15 cellular contexts compared by ENCODE assay signal in the genomic region with DNA sequence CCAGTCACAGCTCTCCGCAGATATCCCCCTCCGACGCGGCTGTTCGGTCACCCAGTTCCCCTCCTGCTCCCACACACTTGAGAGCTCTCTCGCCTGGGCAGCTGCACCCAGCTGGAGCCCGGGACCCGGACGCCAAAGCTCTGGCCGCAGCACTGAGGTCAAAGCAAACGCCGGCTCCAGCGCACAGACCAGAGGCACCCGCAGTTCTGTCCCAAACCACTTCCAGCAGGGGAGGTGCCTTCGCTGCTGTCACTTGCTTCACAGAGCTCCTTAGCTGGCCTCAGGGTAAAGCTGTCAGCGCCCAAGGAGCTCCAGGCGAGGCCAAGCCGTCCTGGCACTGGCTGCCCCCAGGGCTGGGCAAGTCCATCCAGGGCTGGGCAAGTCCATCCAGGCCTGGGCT. TPM values are rescaled to one million over a fixed set of nuclear protein-coding genes. Genes with fewer than 3 reads are reported as not detected.
DNase-seq lines count a peak whose midpoint lies in the region; ATAC-seq, FAIRE-seq and TF ChIP-seq lines count a peak whose summit lies in the region.
"Had no signal": no experiment of that assay in that cellular context is flagged by ENCODE, and none has a peak within 500 bp of the region (broad histone marks: within the 10 kb centered on the region; RNA-seq: fewer than 3 reads in every experiment).

No MANE protein-coding gene starts in this region.

- POLR2A ChIA-PET in activated CD8-positive, alpha-beta T cell treated with anti-CD3 and anti-CD28 coated beads, Interleukin-2, amount 10 ng/mL, durations not matched to agents 7 days and 5 days (lab: Charles Lee): no interaction called here

- no peaks in the 10 kb centered on the region for H3K27me3 ChIP-seq in right atrium auricular region
- no peaks in the 10 kb centered on the region for H3K27me3 ChIP-seq in left ventricle myocardium inferior (ENCODE audit: low read depth)
- peaks cover 4% of the 10 kb centered on the region for H3K27me3 ChIP-seq in osteoblast (ENCODE audit: insufficient read depth, low read length)
- no peaks in the 10 kb centered on the region for H3K27me3 ChIP-seq in small intestine (ENCODE audit: control insufficient read depth in 2 of 2, insufficient read depth in 2 of 2, low read length in 2 of 2)

- peaks cover 35% of the 10 kb centered on the region for H3K36me3 ChIP-seq in right atrium auricular region
- peaks cover 57% of the 10 kb centered on the region for H3K36me3 ChIP-seq in left ventricle myocardium inferior
- H3K36me3 ChIP-seq in osteoblast (ENCODE audit: insufficient read depth, low read length): no peaks in the 10 kb centered on the region
- H3K36me3 ChIP-seq in small intestine (ENCODE audit: control insufficient read depth in 2 of 2, insufficient read depth in 2 of 2, low read length in 2 of 2): peaks cover 0 to 2% of the 10 kb centered on the region in 2 donors

- H4K20me1 ChIP-seq in osteoblast (ENCODE audit: insufficient read depth, low read length): no peaks in the 10 kb centered on the region

- CTCF ChIA-PET in activated CD8-positive, alpha-beta T cell treated with anti-CD3 and anti-CD28 coated beads, Interleukin-2, amount 10 ng/mL, durations not matched to agents 7 days and 5 days (lab: Charles Lee): interaction anchor here (1.0 to 1.7 kb wide), 2 partner anchors 9 to 17 kb away, joined by 3 to 4 read pairs; no protein-coding TSS in a partner anchor

- H3K36me3 Mint-ChIP-seq in activated CD8-positive, alpha-beta T cell treated with anti-CD3 and anti-CD28 coated beads, Interleukin-2, amount 10 ng/mL, durations not matched to agents 7 days and 5 days (ENCODE audit: low read depth): no peaks in the 10 kb centered on the region
- H3K36me3 Mint-ChIP-seq: CD4-positive, alpha-beta memory T cell had no signal

- intact Hi-C loops in Right ventricle myocardium inferior (cut with DNase I): no loop called here
- intact Hi-C loops in left ventricle myocardium inferior (cut with micrococcal nuclease): no loop called here

- H3K27ac ChIP-seq in right atrium auricular region (no peak overlapping the region), left ventricle myocardium inferior (replicated peaks) (peak overlapping the region; percentile 3), osteoblast (ENCODE audit: low read depth, low read length) (no peak overlapping the region), small intestine (ENCODE audit: low read depth in 1 of 2, low read length in 1 of 2) (no peak overlapping the region)

- TF ChIP-seq CTCF in right atrium auricular region (IDR thresholded peaks at IDR 0.05): no peak
- no peak for TF ChIP-seq CTCF in left ventricle myocardium inferior (IDR thresholded peaks at IDR 0.05; ENCODE audit: borderline replicate concordance)
- TF ChIP-seq CTCF in osteoblast (IDR thresholded peaks at IDR 0.05; ENCODE audit: extremely low read depth, low read depth, low read length): no peak

- H3K9me3 ChIP-seq in right atrium auricular region (no peaks in the 10 kb centered on the region), left ventricle myocardium inferior (replicated peaks) (no peaks in the 10 kb centered on the region), osteoblast (ENCODE audit: low read depth, low read length) (no peaks in the 10 kb centered on the region), small intestine (ENCODE audit: control insufficient read depth, low read depth) (no peaks in the 10 kb centered on the region)

- no peak overlapping the region for H3K4me2 ChIP-seq in osteoblast (ENCODE audit: insufficient read depth, low read length)

- no peak overlapping the region for H3K4me3 Mint-ChIP-seq in activated CD8-positive, alpha-beta T cell treated with anti-CD3 and anti-CD28 coated beads, Interleukin-2, amount 10 ng/mL, durations not matched to agents 7 days and 5 days
- H3K4me3 Mint-ChIP-seq: CD4-positive, alpha-beta memory T cell had no signal

- H3K4me1 ChIP-seq in right atrium auricular region (peaks cover 0 to 8% of the 10 kb centered on the region in 2 donors), left ventricle myocardium inferior (peaks cover 9% of the 10 kb centered on the region), osteoblast (ENCODE audit: insufficient read depth, low read length) (no peaks in the 10 kb centered on the region), small intestine (ENCODE audit: control insufficient read depth in 2 of 2, insufficient read depth in 1 of 2, low read depth in 1 of 2, low read length in 1 of 2) (no peaks in the 10 kb centered on the region)

- H3K79me2 ChIP-seq in osteoblast (ENCODE audit: insufficient read depth, low read length): no peaks in the 10 kb centered on the region

- no peak overlapping the region for H3K27ac Mint-ChIP-seq in activated CD8-positive, alpha-beta T cell treated with anti-CD3 and anti-CD28 coated beads, Interleukin-2, amount 10 ng/mL, durations not matched to agents 7 days and 5 days
- H3K27ac Mint-ChIP-seq: CD4-positive, alpha-beta memory T cell had no signal

- H2AFZ ChIP-seq in osteoblast (ENCODE audit: low read length): no peak overlapping the region

- H3K4me3 ChIP-seq in right atrium auricular region (no peak overlapping the region), left ventricle myocardium inferior (no peak overlapping the region), osteoblast (ENCODE audit: insufficient read depth, low read length) (no peak overlapping the region), small intestine (ENCODE audit: low read depth in 1 of 2, low read length in 2 of 2) (no peak overlapping the region)

- 71 to 88% (median 81%) methylated on average over 18 of the region's 18 CpGs for WGBS in small intestine, 3 donors

- ATAC-seq in Right ventricle myocardium inferior: peak; percentile 64
- ATAC-seq in activated CD8-positive, alpha-beta T cell treated with anti-CD3 and anti-CD28 coated beads, Interleukin-2, amount 10 ng/mL, durations not matched to agents 7 days and 5 days: no peak
- ATAC-seq in HG03571 (IDR thresholded peaks at IDR 0.05; ENCODE audit: unreplicated experiment): no peak
- ATAC-seq: HCT116 had no signal

- H3K27me3 Mint-ChIP-seq in activated CD8-positive, alpha-beta T cell treated with anti-CD3 and anti-CD28 coated beads, Interleukin-2, amount 10 ng/mL, durations not matched to agents 7 days and 5 days (ENCODE audit: low read depth): peaks cover 5% of the 10 kb centered on the region
- H3K27me3 Mint-ChIP-seq: CD4-positive, alpha-beta memory T cell had no signal

- no peaks in the 10 kb centered on the region for H3K4me1 Mint-ChIP-seq in activated CD8-positive, alpha-beta T cell treated with anti-CD3 and anti-CD28 coated beads, Interleukin-2, amount 10 ng/mL, durations not matched to agents 7 days and 5 days (ENCODE audit: low read depth)
- H3K4me1 Mint-ChIP-seq: CD4-positive, alpha-beta memory T cell had no signal

- no peak for DNase-seq in Right ventricle myocardium inferior (ENCODE audit: missing footprints)
- DNase-seq in right atrium auricular region (ENCODE audit: low spot score): no peak
- peak; percentile 56 for DNase-seq in left ventricle myocardium inferior
- peak; percentile 57 for DNase-seq in osteoblast (ENCODE audit: insufficient read length, low spot score, missing footprints)
- DNase-seq in small intestine: no peak
- no peak for DNase-seq in T-helper 2 cell
- DNase-seq in activated CD8-positive, alpha-beta T cell treated with anti-CD3 and anti-CD28 coated beads, Interleukin-2, amount 10 ng/mL, durations not matched to agents 7 days and 5 days: no peak
- DNase-seq: Calu3; CD4-positive, alpha-beta memory T cell; NCI-H1930; NCI-H446; NCI-H69; RPMI8226 had no signal

- FAIRE-seq in small intestine (lab: Jason Lieb, UNC): no peak

- no peaks in the 10 kb centered on the region for H3K9me3 Mint-ChIP-seq in activated CD8-positive, alpha-beta T cell treated with anti-CD3 and anti-CD28 coated beads, Interleukin-2, amount 10 ng/mL, durations not matched to agents 7 days and 5 days (ENCODE audit: insufficient read depth)
- H3K9me3 Mint-ChIP-seq: CD4-positive, alpha-beta memory T cell had no signal

RNA-seq across cellular contexts. Expression of a gene that starts 27.9 kb away (rescaled TPM):
- 97.4 TPM for total RNA-seq in Right ventricle myocardium inferior
- total RNA-seq in right atrium auricular region: 10 to 100 TPM; 30.1 to 30.7 TPM
- total RNA-seq in left ventricle myocardium inferior: 79.2 TPM
- 27.5 and 29.5 TPM in 2 replicates for total RNA-seq in osteoblast
- 10 to 100 TPM; 11.6 to 19.0 (median 16.2) TPM for polyA plus RNA-seq in small intestine
- total RNA-seq in activated CD8-positive, alpha-beta T cell treated with anti-CD3 and anti-CD28 coated beads, Interleukin-2, amount 10 ng/mL, durations not matched to agents 7 days and 5 days: 10 to 100 TPM; 97.2 TPM

RNA-seq across cellular contexts. Expression of a gene that starts 31.0 kb away (rescaled TPM):
- 1.6 TPM for total RNA-seq in Right ventricle myocardium inferior
- 1 to 10 TPM; 2.4 to 2.5 TPM for total RNA-seq in right atrium auricular region
- total RNA-seq in left ventricle myocardium inferior: 3.4 TPM
- 1.8 and 2.9 TPM in 2 replicates for total RNA-seq in osteoblast
- 10 to 100 TPM; 10.8 to 48.4 (median 34.4) TPM for polyA plus RNA-seq in small intestine
- 100 to 1,000 TPM; 163 to 165 TPM for total RNA-seq in activated CD8-positive, alpha-beta T cell treated with anti-CD3 and anti-CD28 coated beads, Interleukin-2, amount 10 ng/mL, durations not matched to agents 7 days and 5 days

RNA-seq across cellular contexts. Expression of a gene that starts 59.6 kb away (rescaled TPM):
- total RNA-seq in Right ventricle myocardium inferior: 15.1 TPM
- 10 to 100 TPM; 11.9 to 15.1 TPM for total RNA-seq in right atrium auricular region
- total RNA-seq in left ventricle myocardium inferior: 15.8 TPM
- 15.6 and 18.8 TPM in 2 replicates for total RNA-seq in osteoblast
- 10 to 100 TPM; 26.4 to 39.8 (median 34.9) TPM for polyA plus RNA-seq in small intestine
- total RNA-seq in activated CD8-positive, alpha-beta T cell treated with anti-CD3 and anti-CD28 coated beads, Interleukin-2, amount 10 ng/mL, durations not matched to agents 7 days and 5 days: 10 to 100 TPM; 38.6 to 43.5 TPM

RNA-seq across cellular contexts. Expression of a gene that starts 59.7 kb away (rescaled TPM):
- 34.2 TPM for total RNA-seq in Right ventricle myocardium inferior
- 10 to 100 TPM; 33.5 to 39.4 TPM for total RNA-seq in right atrium auricular region
- total RNA-seq in left ventricle myocardium inferior: 37.1 TPM
- 21.7 and 23.0 TPM in 2 replicates for total RNA-seq in osteoblast
- polyA plus RNA-seq in small intestine: 10 to 100 TPM; 60.6 to 78.6 (median 61.0) TPM
- 10 to 100 TPM; 55.2 to 57.6 TPM for total RNA-seq in activated CD8-positive, alpha-beta T cell treated with anti-CD3 and anti-CD28 coated beads, Interleukin-2, amount 10 ng/mL, durations not matched to agents 7 days and 5 days

Comparison
In these comparisons a context has a peak if more than half of its experiments do, and no peak if none do; other contexts are left out.
1. DNase-seq: peak in left ventricle myocardium inferior (single experiment) and osteoblast (single experiment); none in Right ventricle myocardium inferior (single experiment), right atrium auricular region (single experiment), small intestine (single experiment), T-helper 2 cell (0 of 5) and activated CD8-positive, alpha-beta T cell treated with anti-CD3 and anti-CD28 coated beads, Interleukin-2, amount 10 ng/mL, durations not matched to agents 7 days and 5 days (single experiment).
2. RNA of a gene that starts 31.0 kb away (total RNA-seq): 163 to 165 TPM in activated CD8-positive, alpha-beta T cell treated with anti-CD3 and anti-CD28 coated beads, Interleukin-2, amount 10 ng/mL, durations not matched to agents 7 days and 5 days; 3.4 TPM in left ventricle myocardium inferior (single experiment), 1.8 to 2.9 TPM in osteoblast, 2.4 to 2.5 TPM in right atrium auricular region and 1.6 TPM in Right ventricle myocardium inferior (single experiment); every median in the first group is over 10 times any median in the second.